8 cellular contexts compared by ENCODE assay signal in genomic region chr4:3257691-3258482, GRCh38. TPM values are rescaled to one million over a fixed set of nuclear protein-coding genes. Genes with fewer than 3 reads are reported as not detected.
DNase-seq lines count a peak whose midpoint lies in the region; ATAC-seq and TF ChIP-seq lines count a peak whose summit lies in the region.
"Had no signal": no experiment of that assay in that cellular context is flagged by ENCODE, and none has a peak within 500 bp of the region (broad histone marks: within the 10 kb centered on the region; RNA-seq: fewer than 3 reads in every experiment).

No MANE protein-coding gene starts in this region.

- no peaks in the 10 kb centered on the region for H3K4me1 Mint-ChIP-seq in activated T-cell treated with anti-CD3 and anti-CD28 coated beads, Interleukin-2, amount 50 U/mL, for 72 hours (ENCODE audit: low read depth)

- no peak for DNase-seq in activated T-cell treated with anti-CD3 and anti-CD28 coated beads, Interleukin-2, amount 50 U/mL, for 72 hours
- DNase-seq in omental fat pad (ENCODE audit: low spot score) (peak; percentile 18), NCI-H748 (lab: John Stamatoyannopoulos, UW; ENCODE audit: unreplicated experiment) (no peak), NCI-H524 (lab: John Stamatoyannopoulos, UW) (no peak)

- peak; percentile 52 for ATAC-seq in GM18502 (IDR thresholded peaks at IDR 0.05; ENCODE audit: poor library complexity, unreplicated experiment)
- ATAC-seq in HG03108 (IDR thresholded peaks at IDR 0.05; ENCODE audit: unreplicated experiment): peak; percentile 52
- peak; percentile 18 to 59 for ATAC-seq in activated T-cell treated with anti-CD3 and anti-CD28 coated beads, Interleukin-2, amount 50 U/mL, for 72 hours (replicated peaks in 1 of 2)
- no peak for ATAC-seq in omental fat pad (ENCODE audit: low FRiP score)
- no peak for ATAC-seq in GM21423 (IDR thresholded peaks at IDR 0.05; ENCODE audit: unreplicated experiment)
- ATAC-seq: naive thymus-derived CD8-positive, alpha-beta T cell had no signal

- no peaks in the 10 kb centered on the region for H3K36me3 Mint-ChIP-seq in activated T-cell treated with anti-CD3 and anti-CD28 coated beads, Interleukin-2, amount 50 U/mL, for 72 hours (ENCODE audit: insufficient read depth in 2 of 2)

- H3K27me3 Mint-ChIP-seq in activated T-cell treated with anti-CD3 and anti-CD28 coated beads, Interleukin-2, amount 50 U/mL, for 72 hours (ENCODE audit: low read depth): no peaks in the 10 kb centered on the region
- H3K27me3 Mint-ChIP-seq: naive thymus-derived CD8-positive, alpha-beta T cell had no signal

- no peak for TF ChIP-seq CTCF in omental fat pad (IDR thresholded peaks at IDR 0.05)

- H3K27ac Mint-ChIP-seq in activated T-cell treated with anti-CD3 and anti-CD28 coated beads, Interleukin-2, amount 50 U/mL, for 72 hours: no peak overlapping the region
- H3K27ac Mint-ChIP-seq: naive thymus-derived CD8-positive, alpha-beta T cell had no signal

- no peak overlapping the region for H3K4me3 Mint-ChIP-seq in activated T-cell treated with anti-CD3 and anti-CD28 coated beads, Interleukin-2, amount 50 U/mL, for 72 hours
- H3K4me3 Mint-ChIP-seq: naive thymus-derived CD8-positive, alpha-beta T cell had no signal

- H3K9me3 Mint-ChIP-seq in activated T-cell treated with anti-CD3 and anti-CD28 coated beads, Interleukin-2, amount 50 U/mL, for 72 hours: no peaks in the 10 kb centered on the region
- H3K9me3 Mint-ChIP-seq: naive thymus-derived CD8-positive, alpha-beta T cell had no signal

RNA-seq across cellular contexts. Expression of gene MSANTD1, which starts 8.9 kb away (rescaled TPM):
- total RNA-seq in activated T-cell treated with anti-CD3 and anti-CD28 coated beads, Interleukin-2, amount 50 U/mL, for 72 hours: 1 to 10 TPM; 2.4 to 2.5 TPM
- total RNA-seq in omental fat pad: 1 to 10 TPM in 2 of 4 donors, under 1 TPM in 2; 0.31 to 1.1 (median 0.86) TPM

RNA-seq across cellular contexts. Expression of gene RGS12, which starts 34.9 kb away (rescaled TPM):
- total RNA-seq in activated T-cell treated with anti-CD3 and anti-CD28 coated beads, Interleukin-2, amount 50 U/mL, for 72 hours: 10 to 100 TPM; 16.9 to 18.5 TPM
- 10 to 100 TPM; 11.3 to 27.6 (median 14.6) TPM for total RNA-seq in omental fat pad

Comparison
In these comparisons a context has a peak if more than half of its experiments do, and no peak if none do; other contexts are left out.
1. ATAC-seq: peak in GM18502 (single experiment), HG03108 (single experiment) and activated T-cell treated with anti-CD3 and anti-CD28 coated beads, Interleukin-2, amount 50 U/mL, for 72 hours (2 of 2); none in omental fat pad (single experiment) and GM21423 (single experiment).